1 cellular context compared by ENCODE assay signal in the genomic region with DNA sequence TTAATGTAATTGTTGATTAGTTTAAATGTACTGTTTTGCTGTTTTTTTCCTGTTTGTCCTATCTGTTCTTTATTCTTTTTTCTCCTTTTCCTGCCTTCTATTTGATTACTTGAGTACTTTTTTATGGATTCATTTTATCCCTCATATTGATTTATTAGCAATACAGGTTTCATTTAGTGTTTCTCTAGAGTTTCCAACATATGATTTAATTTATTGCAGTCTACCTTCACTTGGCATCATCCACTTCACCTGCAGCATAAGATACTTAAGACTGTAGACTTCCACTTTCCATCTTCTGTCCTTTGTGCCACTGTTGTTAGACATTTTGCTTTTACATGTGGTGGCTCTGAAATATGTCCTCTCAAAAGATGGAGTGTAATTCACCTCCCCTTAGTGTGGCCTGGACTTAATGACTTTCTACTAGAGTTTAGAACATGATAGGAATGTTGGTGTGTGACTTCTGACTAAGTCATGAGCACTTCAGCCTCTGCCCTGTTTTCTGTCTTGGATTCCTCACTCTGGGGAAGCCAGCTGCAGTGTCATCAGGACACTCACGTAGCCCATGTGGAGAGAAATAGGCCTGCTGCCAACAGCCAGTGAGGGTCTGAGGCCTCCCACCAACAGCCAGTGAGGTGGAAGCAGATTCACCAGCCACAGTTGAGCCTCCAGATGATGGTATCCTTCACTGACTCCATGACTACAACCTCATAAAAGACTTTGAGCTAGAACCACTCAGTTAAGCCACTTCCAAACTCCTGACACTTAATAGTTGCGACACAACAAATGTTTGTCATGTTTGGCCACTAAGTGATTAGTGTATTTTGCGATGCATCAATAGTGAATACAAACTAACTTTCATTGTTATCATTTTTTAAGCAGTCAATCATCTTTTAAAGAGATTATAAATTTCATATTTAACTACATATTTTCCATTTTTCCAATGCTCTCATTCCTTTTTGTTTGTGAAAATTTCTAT.
TF ChIP-seq lines count a peak whose summit lies in the region.

No MANE protein-coding gene starts in this region.

TF ChIP-seq in K562, 482 proteins besides CTCF, POLR2A, EP300 and RAD21 (continued from another document and continues in another):
- TF ChIP-seq, protein P1, sequence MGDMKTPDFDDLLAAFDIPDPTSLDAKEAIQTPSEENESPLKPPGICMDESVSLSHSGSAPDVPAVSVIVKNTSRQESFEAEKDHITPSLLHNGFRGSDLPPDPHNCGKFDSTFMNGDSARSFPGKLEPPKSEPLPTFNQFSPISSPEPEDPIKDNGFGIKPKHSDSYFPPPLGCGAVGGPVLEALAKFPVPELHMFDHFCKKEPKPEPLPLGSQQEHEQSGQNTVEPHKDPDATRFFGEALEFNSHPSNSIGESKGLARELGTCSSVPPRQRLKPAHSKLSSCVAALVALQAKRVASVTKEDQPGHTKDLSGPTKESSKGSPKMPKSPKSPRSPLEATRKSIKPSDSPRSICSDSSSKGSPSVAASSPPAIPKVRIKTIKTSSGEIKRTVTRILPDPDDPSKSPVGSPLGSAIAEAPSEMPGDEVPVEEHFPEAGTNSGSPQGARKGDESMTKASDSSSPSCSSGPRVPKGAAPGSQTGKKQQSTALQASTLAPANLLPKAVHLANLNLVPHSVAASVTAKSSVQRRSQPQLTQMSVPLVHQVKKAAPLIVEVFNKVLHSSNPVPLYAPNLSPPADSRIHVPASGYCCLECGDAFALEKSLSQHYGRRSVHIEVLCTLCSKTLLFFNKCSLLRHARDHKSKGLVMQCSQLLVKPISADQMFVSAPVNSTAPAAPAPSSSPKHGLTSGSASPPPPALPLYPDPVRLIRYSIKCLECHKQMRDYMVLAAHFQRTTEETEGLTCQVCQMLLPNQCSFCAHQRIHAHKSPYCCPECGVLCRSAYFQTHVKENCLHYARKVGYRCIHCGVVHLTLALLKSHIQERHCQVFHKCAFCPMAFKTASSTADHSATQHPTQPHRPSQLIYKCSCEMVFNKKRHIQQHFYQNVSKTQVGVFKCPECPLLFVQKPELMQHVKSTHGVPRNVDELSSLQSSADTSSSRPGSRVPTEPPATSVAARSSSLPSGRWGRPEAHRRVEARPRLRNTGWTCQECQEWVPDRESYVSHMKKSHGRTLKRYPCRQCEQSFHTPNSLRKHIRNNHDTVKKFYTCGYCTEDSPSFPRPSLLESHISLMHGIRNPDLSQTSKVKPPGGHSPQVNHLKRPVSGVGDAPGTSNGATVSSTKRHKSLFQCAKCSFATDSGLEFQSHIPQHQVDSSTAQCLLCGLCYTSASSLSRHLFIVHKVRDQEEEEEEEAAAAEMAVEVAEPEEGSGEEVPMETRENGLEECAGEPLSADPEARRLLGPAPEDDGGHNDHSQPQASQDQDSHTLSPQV (IDR thresholded peaks at IDR 0.05) = no peak
- TF ChIP-seq HMBOX1 (IDR thresholded peaks at IDR 0.05) = peak; percentile 90
- TF ChIP-seq HDGF (IDR thresholded peaks at IDR 0.05) = no peak
- TF ChIP-seq ZNF76 (CRISPR knock-in tag; IDR thresholded peaks at IDR 0.05; ENCODE audit: borderline replicate concordance) = no peak
- no peak for TF ChIP-seq NONO (IDR thresholded peaks at IDR 0.05; ENCODE audit: low read depth in 2 of 2, low read length in 1 of 2)
- TF ChIP-seq TCF3 (CRISPR knock-in tag; IDR thresholded peaks at IDR 0.05) = peak; percentile 38; the same call in 1 of the 2 replicates
- TF ChIP-seq EHMT2 (IDR thresholded peaks at IDR 0.05) = no peak
- no peak for TF ChIP-seq NFRKB (IDR thresholded peaks at IDR 0.05; ENCODE audit: low read depth)
- no peak for TF ChIP-seq GABPA (tag; conservative IDR thresholded peaks at IDR 0.05; ENCODE audit: low read depth)
- no peak for TF ChIP-seq TRIM28 (IDR thresholded peaks at IDR 0.05)
- TF ChIP-seq ZC3H11A (IDR thresholded peaks at IDR 0.05; ENCODE audit: low read depth, low read length) = peak; percentile 54; the same call in 1 of the 2 replicates
- peak; percentile 94 for TF ChIP-seq ZBTB7A (IDR thresholded peaks at IDR 0.05; ENCODE audit: borderline replicate concordance, control insufficient read depth, low read depth, low read length)
- peak; percentile 42; the same call in 1 of the 2 replicates for TF ChIP-seq RFX1 (IDR thresholded peaks at IDR 0.05)
- TF ChIP-seq HSF4 (CRISPR knock-in tag; IDR thresholded peaks at IDR 0.05; ENCODE audit: borderline replicate concordance) = no peak
- 0 out of 2 replicates have a peak, but pooled peaks have one; percentile 29 for TF ChIP-seq SMARCA5 (IDR thresholded peaks at IDR 0.05)
- TF ChIP-seq, protein P2, sequence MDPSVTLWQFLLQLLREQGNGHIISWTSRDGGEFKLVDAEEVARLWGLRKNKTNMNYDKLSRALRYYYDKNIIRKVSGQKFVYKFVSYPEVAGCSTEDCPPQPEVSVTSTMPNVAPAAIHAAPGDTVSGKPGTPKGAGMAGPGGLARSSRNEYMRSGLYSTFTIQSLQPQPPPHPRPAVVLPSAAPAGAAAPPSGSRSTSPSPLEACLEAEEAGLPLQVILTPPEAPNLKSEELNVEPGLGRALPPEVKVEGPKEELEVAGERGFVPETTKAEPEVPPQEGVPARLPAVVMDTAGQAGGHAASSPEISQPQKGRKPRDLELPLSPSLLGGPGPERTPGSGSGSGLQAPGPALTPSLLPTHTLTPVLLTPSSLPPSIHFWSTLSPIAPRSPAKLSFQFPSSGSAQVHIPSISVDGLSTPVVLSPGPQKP (CRISPR knock-in tag; IDR thresholded peaks at IDR 0.05) = no peak
- TF ChIP-seq KLF13 (tag; IDR thresholded peaks at IDR 0.05; ENCODE audit: borderline replicate concordance, low read depth) = no peak
- TF ChIP-seq RUNX1 (IDR thresholded peaks at IDR 0.05; ENCODE audit: low read depth) = no peak
- TF ChIP-seq POLR2H (tag; IDR thresholded peaks at IDR 0.05; ENCODE audit: low read depth) = peak; percentile 44; the same call in 1 of the 2 replicates
- peak in 1 of 2 experiments; percentile 24; a peak in 1 of 4 replicates for TF ChIP-seq ETV6 (IDR thresholded peaks at IDR 0.05; ENCODE audit: borderline replicate concordance in 1 of 2, low read depth in 2 of 2, low read length in 1 of 2)
- TF ChIP-seq ETV6 (CRISPR knock-in tag; IDR thresholded peaks at IDR 0.05; ENCODE audit: borderline replicate concordance) = no peak
- TF ChIP-seq PCBP1 (IDR thresholded peaks at IDR 0.05; ENCODE audit: low read depth, low read length, poor library complexity, severe bottlenecking) = no peak
- TF ChIP-seq ELF2 (CRISPR knock-in tag; IDR thresholded peaks at IDR 0.05) = peak; percentile 75; the same call in 1 of the 2 replicates
- no peak for TF ChIP-seq CTCFL (IDR thresholded peaks at IDR 0.05; ENCODE audit: borderline replicate concordance, insufficient read depth, low read depth, low read length, poor library complexity, severe bottlenecking)
- no peak; the same call in 1 of the 2 replicates for TF ChIP-seq ZNF174 (CRISPR knock-in tag; IDR thresholded peaks at IDR 0.05)
- TF ChIP-seq, protein P3, sequence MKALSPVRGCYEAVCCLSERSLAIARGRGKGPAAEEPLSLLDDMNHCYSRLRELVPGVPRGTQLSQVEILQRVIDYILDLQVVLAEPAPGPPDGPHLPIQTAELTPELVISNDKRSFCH (CRISPR knock-in tag; IDR thresholded peaks at IDR 0.05) = no peak
- TF ChIP-seq, protein P3 (tag; IDR thresholded peaks at IDR 0.05) = no peak
- TF ChIP-seq RBM17 (IDR thresholded peaks at IDR 0.05; ENCODE audit: borderline replicate concordance, low read depth, low read length) = no peak
- TF ChIP-seq KAT2B (IDR thresholded peaks at IDR 0.05; ENCODE audit: low read depth, low read length) = no peak
- TF ChIP-seq NFIC (IDR thresholded peaks at IDR 0.05) = peak; percentile 83
- no peak for TF ChIP-seq TAF7 (tag; IDR thresholded peaks at IDR 0.05)
- TF ChIP-seq SMAD1 (IDR thresholded peaks at IDR 0.05; ENCODE audit: low read depth, low read length, partially characterized antibody) = no peak
- TF ChIP-seq ZNF75A (CRISPR knock-in tag; IDR thresholded peaks at IDR 0.05) = no peak; the same call in 1 of the 2 replicates
- no peak for TF ChIP-seq NR0B1 (IDR thresholded peaks at IDR 0.05; ENCODE audit: partially characterized antibody)
- peak; percentile 24; the same call in 1 of the 2 replicates for TF ChIP-seq L3MBTL2 (IDR thresholded peaks at IDR 0.05)
- no peak for TF ChIP-seq NFE2L1 (tag; IDR thresholded peaks at IDR 0.05; ENCODE audit: borderline replicate concordance, low read depth)
- TF ChIP-seq ZFP36 (IDR thresholded peaks at IDR 0.05; ENCODE audit: low read depth, low read length, partially characterized antibody) = no peak
- TF ChIP-seq TAF1 (IDR thresholded peaks at IDR 0.05; ENCODE audit: control insufficient read depth, extremely low read depth, insufficient read depth, low read length, severe bottlenecking) = no peak
- no peak for TF ChIP-seq EZH2 (IDR thresholded peaks at IDR 0.05; ENCODE audit: borderline replicate concordance, low read depth, low read length)
- peak; percentile 56 for TF ChIP-seq TOE1 (IDR thresholded peaks at IDR 0.05; ENCODE audit: borderline replicate concordance)
- TF ChIP-seq TOE1 (CRISPR knock-in tag; IDR thresholded peaks at IDR 0.05; ENCODE audit: borderline replicate concordance, low read depth) = no peak
- TF ChIP-seq ASH1L (IDR thresholded peaks at IDR 0.05; ENCODE audit: borderline replicate concordance, low read depth, partially characterized antibody) = no peak
- no peak for TF ChIP-seq HDAC1 (IDR thresholded peaks at IDR 0.05)
- TF ChIP-seq, protein P4, sequence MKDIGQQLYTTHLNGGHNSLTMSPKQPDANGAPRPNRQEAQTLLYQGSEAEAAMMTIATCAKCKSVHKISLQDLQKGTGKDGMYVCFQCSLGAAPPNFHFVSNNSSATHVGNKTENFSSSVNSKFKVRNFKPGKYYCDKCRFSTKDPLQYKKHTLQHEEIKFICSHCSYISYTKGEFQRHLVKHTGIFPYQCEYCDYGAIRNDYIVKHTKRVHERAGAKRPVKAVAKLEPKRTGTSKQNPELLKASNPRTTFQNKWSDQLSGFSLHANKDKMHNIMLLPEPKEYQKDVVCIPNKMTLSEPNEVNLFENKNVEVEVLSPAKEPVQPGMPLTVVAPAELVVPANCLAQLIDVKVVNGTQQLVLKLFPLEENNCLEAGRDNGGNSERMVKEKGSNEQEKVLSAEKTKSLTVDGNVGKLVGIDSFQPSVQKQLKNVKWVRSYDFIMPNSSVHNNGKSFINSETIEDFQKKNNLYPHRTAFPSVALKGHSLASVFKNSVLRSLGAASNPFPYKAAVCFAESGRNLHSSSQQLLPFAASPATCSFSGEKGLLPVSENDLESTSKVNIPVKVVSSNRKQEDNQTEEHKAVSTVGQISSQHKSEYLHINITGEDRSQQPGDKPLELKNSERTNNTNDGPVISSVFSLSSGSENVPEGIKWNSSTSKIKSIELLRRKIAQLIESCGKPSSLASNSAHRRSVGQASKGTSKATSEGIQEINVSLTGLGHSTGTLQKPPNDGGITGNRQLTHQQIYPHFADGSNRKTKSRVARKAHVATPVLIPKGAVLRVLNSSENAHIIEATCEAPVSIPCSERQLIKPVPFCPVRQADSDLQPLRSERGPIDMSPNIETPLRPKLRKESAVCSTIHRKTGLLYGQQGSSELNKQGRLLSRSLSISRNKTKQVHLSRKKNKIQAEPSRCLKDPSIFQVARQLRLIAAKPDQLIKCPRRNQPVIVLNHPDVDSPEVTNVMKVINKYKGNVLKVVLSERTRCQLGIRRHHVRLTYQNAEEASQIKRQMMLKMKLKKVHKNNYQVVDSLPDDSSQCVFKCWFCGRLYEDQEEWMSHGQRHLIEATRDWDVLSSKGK (CRISPR knock-in tag; IDR thresholded peaks at IDR 0.05) = no peak; the same call in none of the 2 replicates
